Comparison of ENCODE assay signal across 1 cellular context in the genomic region with DNA sequence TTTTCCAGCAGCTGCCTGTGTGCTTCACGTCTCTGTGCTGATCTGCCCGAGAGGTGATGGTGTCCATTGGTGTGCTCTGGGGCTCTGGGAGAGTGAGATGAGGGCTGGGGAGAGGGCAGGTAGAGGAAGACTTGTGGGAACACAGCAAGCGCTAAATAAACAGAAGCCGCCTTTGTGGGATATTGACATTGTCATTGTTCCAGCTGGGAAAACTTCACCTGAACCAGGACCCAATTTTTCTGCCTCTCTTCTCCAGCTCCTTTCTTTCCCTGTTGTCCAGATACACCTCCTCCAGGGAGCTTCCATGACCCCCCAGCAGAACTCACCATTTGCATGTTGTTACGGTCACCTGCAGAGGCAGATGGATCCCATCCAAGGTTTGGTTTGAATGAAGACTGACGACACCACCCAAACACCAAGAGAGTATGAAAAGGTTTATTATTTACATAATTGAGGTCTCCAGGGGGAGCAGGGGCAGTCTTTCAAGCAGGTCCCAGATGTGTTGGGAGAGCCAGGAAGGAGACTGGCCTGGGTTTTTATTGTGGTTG.
TF ChIP-seq lines count a peak whose summit lies in the region.

No MANE protein-coding gene starts in this region.

TF ChIP-seq in GM23338, 12 proteins besides CTCF, POLR2A, EP300 and RAD21:
- TF ChIP-seq, protein P1, sequence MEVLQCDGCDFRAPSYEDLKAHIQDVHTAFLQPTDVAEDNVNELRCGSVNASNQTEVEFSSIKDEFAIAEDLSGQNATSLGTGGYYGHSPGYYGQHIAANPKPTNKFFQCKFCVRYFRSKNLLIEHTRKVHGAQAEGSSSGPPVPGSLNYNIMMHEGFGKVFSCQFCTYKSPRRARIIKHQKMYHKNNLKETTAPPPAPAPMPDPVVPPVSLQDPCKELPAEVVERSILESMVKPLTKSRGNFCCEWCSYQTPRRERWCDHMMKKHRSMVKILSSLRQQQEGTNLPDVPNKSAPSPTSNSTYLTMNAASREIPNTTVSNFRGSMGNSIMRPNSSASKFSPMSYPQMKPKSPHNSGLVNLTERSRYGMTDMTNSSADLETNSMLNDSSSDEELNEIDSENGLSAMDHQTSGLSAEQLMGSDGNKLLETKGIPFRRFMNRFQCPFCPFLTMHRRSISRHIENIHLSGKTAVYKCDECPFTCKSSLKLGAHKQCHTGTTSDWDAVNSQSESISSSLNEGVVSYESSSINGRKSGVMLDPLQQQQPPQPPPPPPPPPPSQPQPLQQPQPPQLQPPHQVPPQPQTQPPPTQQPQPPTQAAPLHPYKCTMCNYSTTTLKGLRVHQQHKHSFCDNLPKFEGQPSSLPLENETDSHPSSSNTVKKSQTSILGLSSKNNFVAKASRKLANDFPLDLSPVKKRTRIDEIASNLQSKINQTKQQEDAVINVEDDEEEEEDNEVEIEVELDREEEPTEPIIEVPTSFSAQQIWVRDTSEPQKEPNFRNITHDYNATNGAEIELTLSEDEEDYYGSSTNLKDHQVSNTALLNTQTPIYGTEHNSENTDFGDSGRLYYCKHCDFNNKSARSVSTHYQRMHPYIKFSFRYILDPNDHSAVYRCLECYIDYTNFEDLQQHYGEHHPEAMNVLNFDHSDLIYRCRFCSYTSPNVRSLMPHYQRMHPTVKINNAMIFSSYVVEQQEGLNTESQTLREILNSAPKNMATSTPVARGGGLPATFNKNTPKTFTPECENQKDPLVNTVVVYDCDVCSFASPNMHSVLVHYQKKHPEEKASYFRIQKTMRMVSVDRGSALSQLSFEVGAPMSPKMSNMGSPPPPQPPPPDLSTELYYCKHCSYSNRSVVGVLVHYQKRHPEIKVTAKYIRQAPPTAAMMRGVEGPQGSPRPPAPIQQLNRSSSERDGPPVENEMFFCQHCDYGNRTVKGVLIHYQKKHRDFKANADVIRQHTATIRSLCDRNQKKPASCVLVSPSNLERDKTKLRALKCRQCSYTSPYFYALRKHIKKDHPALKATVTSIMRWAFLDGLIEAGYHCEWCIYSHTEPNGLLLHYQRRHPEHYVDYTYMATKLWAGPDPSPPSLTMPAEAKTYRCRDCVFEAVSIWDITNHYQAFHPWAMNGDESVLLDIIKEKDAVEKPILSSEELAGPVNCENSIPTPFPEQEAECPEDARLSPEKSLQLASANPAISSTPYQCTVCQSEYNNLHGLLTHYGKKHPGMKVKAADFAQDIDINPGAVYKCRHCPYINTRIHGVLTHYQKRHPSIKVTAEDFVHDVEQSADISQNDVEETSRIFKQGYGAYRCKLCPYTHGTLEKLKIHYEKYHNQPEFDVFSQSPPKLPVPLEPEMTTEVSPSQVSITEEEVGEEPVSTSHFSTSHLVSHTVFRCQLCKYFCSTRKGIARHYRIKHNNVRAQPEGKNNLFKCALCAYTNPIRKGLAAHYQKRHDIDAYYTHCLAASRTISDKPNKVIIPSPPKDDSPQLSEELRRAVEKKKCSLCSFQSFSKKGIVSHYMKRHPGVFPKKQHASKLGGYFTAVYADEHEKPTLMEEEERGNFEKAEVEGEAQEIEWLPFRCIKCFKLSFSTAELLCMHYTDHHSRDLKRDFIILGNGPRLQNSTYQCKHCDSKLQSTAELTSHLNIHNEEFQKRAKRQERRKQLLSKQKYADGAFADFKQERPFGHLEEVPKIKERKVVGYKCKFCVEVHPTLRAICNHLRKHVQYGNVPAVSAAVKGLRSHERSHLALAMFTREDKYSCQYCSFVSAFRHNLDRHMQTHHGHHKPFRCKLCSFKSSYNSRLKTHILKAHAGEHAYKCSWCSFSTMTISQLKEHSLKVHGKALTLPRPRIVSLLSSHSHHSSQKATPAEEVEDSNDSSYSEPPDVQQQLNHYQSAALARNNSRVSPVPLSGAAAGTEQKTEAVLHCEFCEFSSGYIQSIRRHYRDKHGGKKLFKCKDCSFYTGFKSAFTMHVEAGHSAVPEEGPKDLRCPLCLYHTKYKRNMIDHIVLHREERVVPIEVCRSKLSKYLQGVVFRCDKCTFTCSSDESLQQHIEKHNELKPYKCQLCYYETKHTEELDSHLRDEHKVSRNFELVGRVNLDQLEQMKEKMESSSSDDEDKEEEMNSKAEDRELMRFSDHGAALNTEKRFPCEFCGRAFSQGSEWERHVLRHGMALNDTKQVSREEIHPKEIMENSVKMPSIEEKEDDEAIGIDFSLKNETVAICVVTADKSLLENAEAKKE (CRISPR knock-in tag; IDR thresholded peaks at IDR 0.05): no peak
- no peak for TF ChIP-seq ZNF114 (CRISPR knock-in tag; IDR thresholded peaks at IDR 0.05)
- TF ChIP-seq EZH2 (IDR thresholded peaks at IDR 0.05; ENCODE audit: low read depth, unreplicated experiment): no peak
- TF ChIP-seq, protein P2, sequence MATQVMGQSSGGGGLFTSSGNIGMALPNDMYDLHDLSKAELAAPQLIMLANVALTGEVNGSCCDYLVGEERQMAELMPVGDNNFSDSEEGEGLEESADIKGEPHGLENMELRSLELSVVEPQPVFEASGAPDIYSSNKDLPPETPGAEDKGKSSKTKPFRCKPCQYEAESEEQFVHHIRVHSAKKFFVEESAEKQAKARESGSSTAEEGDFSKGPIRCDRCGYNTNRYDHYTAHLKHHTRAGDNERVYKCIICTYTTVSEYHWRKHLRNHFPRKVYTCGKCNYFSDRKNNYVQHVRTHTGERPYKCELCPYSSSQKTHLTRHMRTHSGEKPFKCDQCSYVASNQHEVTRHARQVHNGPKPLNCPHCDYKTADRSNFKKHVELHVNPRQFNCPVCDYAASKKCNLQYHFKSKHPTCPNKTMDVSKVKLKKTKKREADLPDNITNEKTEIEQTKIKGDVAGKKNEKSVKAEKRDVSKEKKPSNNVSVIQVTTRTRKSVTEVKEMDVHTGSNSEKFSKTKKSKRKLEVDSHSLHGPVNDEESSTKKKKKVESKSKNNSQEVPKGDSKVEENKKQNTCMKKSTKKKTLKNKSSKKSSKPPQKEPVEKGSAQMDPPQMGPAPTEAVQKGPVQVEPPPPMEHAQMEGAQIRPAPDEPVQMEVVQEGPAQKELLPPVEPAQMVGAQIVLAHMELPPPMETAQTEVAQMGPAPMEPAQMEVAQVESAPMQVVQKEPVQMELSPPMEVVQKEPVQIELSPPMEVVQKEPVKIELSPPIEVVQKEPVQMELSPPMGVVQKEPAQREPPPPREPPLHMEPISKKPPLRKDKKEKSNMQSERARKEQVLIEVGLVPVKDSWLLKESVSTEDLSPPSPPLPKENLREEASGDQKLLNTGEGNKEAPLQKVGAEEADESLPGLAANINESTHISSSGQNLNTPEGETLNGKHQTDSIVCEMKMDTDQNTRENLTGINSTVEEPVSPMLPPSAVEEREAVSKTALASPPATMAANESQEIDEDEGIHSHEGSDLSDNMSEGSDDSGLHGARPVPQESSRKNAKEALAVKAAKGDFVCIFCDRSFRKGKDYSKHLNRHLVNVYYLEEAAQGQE (IDR thresholded peaks at IDR 0.05; ENCODE audit: unreplicated experiment): no peak
- no peak for TF ChIP-seq ZNF331 (CRISPR knock-in tag; IDR thresholded peaks at IDR 0.05; ENCODE audit: low read depth)
- TF ChIP-seq POLR2AphosphoS5 (IDR thresholded peaks at IDR 0.05; ENCODE audit: low read depth): no peak
